In the genomic region with DNA sequence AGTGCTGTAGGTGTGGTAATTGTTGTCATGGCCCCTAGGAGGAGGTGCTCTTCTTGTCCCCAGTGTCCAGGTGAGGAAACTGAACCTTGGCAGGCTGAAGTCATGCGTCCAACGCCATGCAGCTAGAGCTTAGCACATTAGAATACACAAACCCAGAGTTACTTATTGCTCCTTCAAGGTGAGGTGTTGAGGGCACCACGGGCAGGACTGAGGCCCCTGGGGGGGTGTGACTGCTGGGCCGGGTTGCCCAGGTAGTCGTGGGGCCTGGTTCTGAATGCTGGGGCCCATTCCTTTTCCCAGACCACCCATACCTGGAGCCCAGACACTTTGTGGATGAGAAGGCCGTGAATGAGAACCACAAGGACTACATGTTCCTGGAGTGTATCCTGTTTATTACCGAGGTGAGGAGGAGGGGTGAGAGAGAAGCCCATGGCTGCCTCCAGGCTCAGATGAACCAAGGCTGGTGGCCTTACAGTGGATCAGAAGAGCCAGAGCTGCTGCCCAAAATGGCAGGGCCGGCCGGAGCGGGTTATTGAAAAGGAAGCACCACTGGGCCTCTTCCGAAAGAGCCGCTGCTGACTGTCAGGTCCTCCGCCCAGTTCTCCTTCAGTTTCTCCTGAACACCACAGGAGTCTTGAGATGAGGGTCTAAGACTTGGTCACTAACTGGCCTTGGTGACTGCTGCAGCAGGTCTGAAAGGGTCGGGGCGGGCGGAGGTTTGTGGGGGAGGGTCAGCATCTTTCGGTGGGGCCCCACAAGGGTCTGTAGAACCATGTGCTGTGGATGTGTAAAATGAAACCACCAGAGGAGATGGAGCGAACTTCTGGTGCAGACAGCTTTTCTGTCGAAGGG, we compare ENCODE assay signal across 10 cellular contexts. TPM values are rescaled to one million over a fixed set of nuclear protein-coding genes. Genes with fewer than 3 reads are reported as not detected.
DNase-seq lines count a peak whose midpoint lies in the region; ATAC-seq and TF ChIP-seq lines count a peak whose summit lies in the region.
"Had no signal": no experiment of that assay in that cellular context is flagged by ENCODE, and none has a peak within 500 bp of the region (broad histone marks: within the 10 kb centered on the region; RNA-seq: fewer than 3 reads in every experiment).

No MANE protein-coding gene starts in this region.

- H3K4me3 Mint-ChIP-seq in endothelial cell (ENCODE audit: unreplicated experiment), result no peak overlapping the region
- H3K4me3 Mint-ChIP-seq: effector memory CD8-positive, alpha-beta T cell had no signal

- H3K4me2 ChIP-seq in osteoblast (ENCODE audit: insufficient read depth, low read length), result no peak overlapping the region

- H3K9me3 Mint-ChIP-seq in endothelial cell (ENCODE audit: unreplicated experiment), result no peaks in the 10 kb centered on the region
- H3K9me3 Mint-ChIP-seq: effector memory CD8-positive, alpha-beta T cell had no signal

- intact Hi-C loops in Right ventricle myocardium inferior (cut with DNase I) (loop anchor here (2.0 to 5.0 kb wide), 2 partner anchors 359 to 490 kb away; a partner anchor contains a TSS), left ventricle myocardium superior (cut with micrococcal nuclease) (loop anchor here (2.0 kb wide), 1 partner anchor 473 kb away; no protein-coding TSS in a partner anchor), upper lobe of right lung (cut with DNase I) (loop anchor here (5.0 kb wide), 1 partner anchor 480 kb away; no protein-coding TSS in a partner anchor)

- H3K36me3 Mint-ChIP-seq in endothelial cell (ENCODE audit: low read depth, unreplicated experiment), result peaks cover 21% of the 10 kb centered on the region

- H3K36me3 ChIP-seq in osteoblast (ENCODE audit: insufficient read depth, low read length) (peaks cover 38% of the 10 kb centered on the region), upper lobe of right lung (peaks cover 42% of the 10 kb centered on the region)

- peaks cover 10% of the 10 kb centered on the region for H3K27me3 Mint-ChIP-seq in endothelial cell (ENCODE audit: unreplicated experiment)
- H3K27me3 Mint-ChIP-seq: effector memory CD8-positive, alpha-beta T cell had no signal

- H2AFZ ChIP-seq in osteoblast (ENCODE audit: low read length), result no peak overlapping the region

- H3K4me1 Mint-ChIP-seq in endothelial cell (ENCODE audit: unreplicated experiment), result peaks cover 38% of the 10 kb centered on the region

- H3K9me3 ChIP-seq in osteoblast (ENCODE audit: low read depth, low read length), result no peaks in the 10 kb centered on the region
- H3K9me3 ChIP-seq in upper lobe of right lung, result no peaks in the 10 kb centered on the region

- H3K27me3 ChIP-seq in osteoblast (ENCODE audit: insufficient read depth, low read length) (no peaks in the 10 kb centered on the region), upper lobe of right lung (no peaks in the 10 kb centered on the region)

- H3K79me2 ChIP-seq in osteoblast (ENCODE audit: insufficient read depth, low read length), result peaks cover 7% of the 10 kb centered on the region

- TF ChIP-seq CTCF in endothelial cell (IDR thresholded peaks at IDR 0.05; ENCODE audit: unreplicated experiment), result no peak
- no peak for TF ChIP-seq CTCF in osteoblast (IDR thresholded peaks at IDR 0.05; ENCODE audit: extremely low read depth, low read depth, low read length)
- no peak for TF ChIP-seq CTCF in upper lobe of right lung (IDR thresholded peaks at IDR 0.05)

- H4K20me1 ChIP-seq in osteoblast (ENCODE audit: insufficient read depth, low read length), result no peaks in the 10 kb centered on the region

- ATAC-seq in Right ventricle myocardium inferior (no peak), left ventricle myocardium superior (no peak), upper lobe of right lung (no peak)
- ATAC-seq: effector memory CD8-positive, alpha-beta T cell had no signal

- H3K27ac ChIP-seq in osteoblast (ENCODE audit: low read depth, low read length), result peak overlapping the region; percentile 100
- H3K27ac ChIP-seq in upper lobe of right lung, result peak overlapping the region; percentile 100

- H3K4me3 ChIP-seq in osteoblast (ENCODE audit: insufficient read depth, low read length) (no peak overlapping the region), upper lobe of right lung (no peak overlapping the region)

- peak overlapping the region; percentile 18 for H3K27ac Mint-ChIP-seq in endothelial cell (ENCODE audit: unreplicated experiment)

- DNase-seq in Right ventricle myocardium inferior (ENCODE audit: missing footprints) (peak; percentile 14), left ventricle myocardium superior (no peak), endothelial cell (ENCODE audit: low spot score) (no peak), osteoblast (ENCODE audit: insufficient read length, low spot score, missing footprints) (peak; percentile 90), upper lobe of right lung (no peak), DMS 273 treated with DMSO at 0.1 percent for 48 hours (lab: John Stamatoyannopoulos, UW) (no peak)
- DNase-seq in activated CD8-positive, alpha-beta memory T cell treated with anti-CD3 and anti-CD28 coated beads for 24 hours, result no peak
- no peak for DNase-seq in stimulated activated CD4-positive, alpha-beta T cell treated with anti-CD3 and anti-CD28 coated beads, Interleukin-2, amount 100 ng/mL, for 48 hours
- DNase-seq: activated gamma-delta T cell; effector memory CD8-positive, alpha-beta T cell had no signal

- H3K4me1 ChIP-seq in osteoblast (ENCODE audit: insufficient read depth, low read length), result peaks cover 45% of the 10 kb centered on the region
- H3K4me1 ChIP-seq in upper lobe of right lung, result peaks cover 52% of the 10 kb centered on the region

RNA-seq across cellular contexts. Expression of a gene that starts 26.3 kb away (rescaled TPM):
- 194 TPM for total RNA-seq in Right ventricle myocardium inferior
- total RNA-seq in left ventricle myocardium superior, result 186 TPM
- 120 TPM for total RNA-seq in endothelial cell (ENCODE audit: unreplicated experiment)
- total RNA-seq in osteoblast, result 64.8 and 73.5 TPM in 2 replicates
- total RNA-seq in upper lobe of right lung, result 115 TPM

RNA-seq across cellular contexts. Expression of a gene that starts 26.9 kb away (rescaled TPM):
- total RNA-seq in Right ventricle myocardium inferior, result 85.5 TPM
- total RNA-seq in left ventricle myocardium superior, result 94.6 TPM
- 42.9 TPM for total RNA-seq in endothelial cell (ENCODE audit: unreplicated experiment)
- total RNA-seq in osteoblast, result 64.8 and 79.6 TPM in 2 replicates
- total RNA-seq in upper lobe of right lung, result 22.8 TPM

RNA-seq across cellular contexts. Expression of a gene that starts 40.5 kb away (rescaled TPM):
- total RNA-seq in Right ventricle myocardium inferior (4.6 TPM), left ventricle myocardium superior (3.5 TPM), endothelial cell (ENCODE audit: unreplicated experiment) (5.2 TPM), osteoblast (86.1 and 104 TPM in 2 replicates), upper lobe of right lung (9.6 TPM)

RNA-seq across cellular contexts. Expression of a gene that starts 56.6 kb away (rescaled TPM):
- total RNA-seq in Right ventricle myocardium inferior (6.8 TPM), left ventricle myocardium superior (5.2 TPM), endothelial cell (ENCODE audit: unreplicated experiment) (21.4 TPM), osteoblast (10.3 and 10.5 TPM in 2 replicates), upper lobe of right lung (13.2 TPM)

Comparison
In these comparisons a context has a peak if more than half of its experiments do, and no peak if none do; other contexts are left out.
1. DNase-seq: peak in Right ventricle myocardium inferior (single experiment) and osteoblast (single experiment); none in left ventricle myocardium superior (single experiment), endothelial cell (single experiment), upper lobe of right lung (single experiment), activated CD8-positive, alpha-beta memory T cell treated with anti-CD3 and anti-CD28 coated beads for 24 hours (single experiment), DMS 273 treated with DMSO at 0.1 percent for 48 hours (single experiment) and stimulated activated CD4-positive, alpha-beta T cell treated with anti-CD3 and anti-CD28 coated beads, Interleukin-2, amount 100 ng/mL, for 48 hours (0 of 2).